1 cellular context compared by ENCODE assay signal in the genomic region with DNA sequence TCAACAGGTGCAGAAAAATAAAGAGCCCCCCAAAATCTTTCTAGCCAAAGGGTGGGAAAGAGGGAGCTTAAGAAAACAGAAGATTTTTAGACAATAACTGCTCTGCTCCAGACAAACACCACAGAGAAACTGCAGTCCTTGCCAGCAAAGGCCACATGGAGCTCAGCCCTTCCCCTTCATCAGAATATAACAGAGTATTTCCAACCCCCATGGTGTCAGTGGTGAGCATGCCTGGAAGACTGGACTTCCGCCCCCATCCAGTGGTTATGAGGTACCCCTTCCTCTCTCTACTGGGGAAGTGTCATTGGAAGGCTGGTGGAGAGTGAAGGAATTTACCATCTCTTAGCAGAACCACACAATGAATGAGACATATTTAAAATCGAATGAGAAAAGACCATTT.
TF ChIP-seq lines count a peak whose summit lies in the region.

No MANE protein-coding gene starts in this region.

TF ChIP-seq in H1, 55 proteins besides CTCF, POLR2A, EP300 and RAD21:
- no peak for TF ChIP-seq CHD2 (IDR thresholded peaks at IDR 0.05; ENCODE audit: low read length)
- TF ChIP-seq BCL11A (IDR thresholded peaks at IDR 0.05; ENCODE audit: low read depth in 2 of 2, low read length in 2 of 2): no peak
- TF ChIP-seq SUZ12 (IDR thresholded peaks at IDR 0.05; ENCODE audit: low read length): no peak
- TF ChIP-seq EZH2 (IDR thresholded peaks at IDR 0.05; ENCODE audit: low read depth, low read length, severe bottlenecking): no peak
- no peak for TF ChIP-seq GTF2F1 (IDR thresholded peaks at IDR 0.05; ENCODE audit: borderline replicate concordance, low read depth, low read length)
- TF ChIP-seq CREB1 (IDR thresholded peaks at IDR 0.05): no peak
- no peak for TF ChIP-seq SP1 (IDR thresholded peaks at IDR 0.05; ENCODE audit: low read depth, low read length)
- no peak for TF ChIP-seq SP2 (IDR thresholded peaks at IDR 0.05; ENCODE audit: low read length)
- TF ChIP-seq, protein P1, sequence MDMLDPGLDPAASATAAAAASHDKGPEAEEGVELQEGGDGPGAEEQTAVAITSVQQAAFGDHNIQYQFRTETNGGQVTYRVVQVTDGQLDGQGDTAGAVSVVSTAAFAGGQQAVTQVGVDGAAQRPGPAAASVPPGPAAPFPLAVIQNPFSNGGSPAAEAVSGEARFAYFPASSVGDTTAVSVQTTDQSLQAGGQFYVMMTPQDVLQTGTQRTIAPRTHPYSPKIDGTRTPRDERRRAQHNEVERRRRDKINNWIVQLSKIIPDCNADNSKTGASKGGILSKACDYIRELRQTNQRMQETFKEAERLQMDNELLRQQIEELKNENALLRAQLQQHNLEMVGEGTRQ (IDR thresholded peaks at IDR 0.05; ENCODE audit: low read length): no peak
- TF ChIP-seq CTBP2 (IDR thresholded peaks at IDR 0.05; ENCODE audit: borderline replicate concordance, insufficient read depth, insufficient read length, low read length): no peak
- no peak for TF ChIP-seq POLR2AphosphoS5 (IDR thresholded peaks at IDR 0.05; ENCODE audit: low read depth, low read length)
- no peak for TF ChIP-seq MAFK (IDR thresholded peaks at IDR 0.05; ENCODE audit: low read depth, low read length)
- TF ChIP-seq ZNF274 (IDR thresholded peaks at IDR 0.05; ENCODE audit: borderline replicate concordance, extremely low read depth, low read length): no peak
- no peak for TF ChIP-seq HDAC2 (IDR thresholded peaks at IDR 0.05; ENCODE audit: borderline replicate concordance in 1 of 2, low read depth in 2 of 2, low read length in 2 of 2)
- TF ChIP-seq KDM4A (IDR thresholded peaks at IDR 0.05; ENCODE audit: low read depth, low read length, severe bottlenecking): no peak
- TF ChIP-seq CBX5 (IDR thresholded peaks at IDR 0.05; ENCODE audit: low read depth, low read length): no peak
- TF ChIP-seq TEAD4 (IDR thresholded peaks at IDR 0.05; ENCODE audit: low read depth, low read length): no peak
- TF ChIP-seq RXRA (IDR thresholded peaks at IDR 0.05; ENCODE audit: insufficient read depth, low read depth, low read length): no peak
- TF ChIP-seq NRF1 (IDR thresholded peaks at IDR 0.05; ENCODE audit: low read depth, low read length): no peak
- no peak for TF ChIP-seq RFX5 (IDR thresholded peaks at IDR 0.05; ENCODE audit: borderline replicate concordance, low read depth, low read length)
